ENCODE assay signal across 29 cellular contexts in the genomic region with DNA sequence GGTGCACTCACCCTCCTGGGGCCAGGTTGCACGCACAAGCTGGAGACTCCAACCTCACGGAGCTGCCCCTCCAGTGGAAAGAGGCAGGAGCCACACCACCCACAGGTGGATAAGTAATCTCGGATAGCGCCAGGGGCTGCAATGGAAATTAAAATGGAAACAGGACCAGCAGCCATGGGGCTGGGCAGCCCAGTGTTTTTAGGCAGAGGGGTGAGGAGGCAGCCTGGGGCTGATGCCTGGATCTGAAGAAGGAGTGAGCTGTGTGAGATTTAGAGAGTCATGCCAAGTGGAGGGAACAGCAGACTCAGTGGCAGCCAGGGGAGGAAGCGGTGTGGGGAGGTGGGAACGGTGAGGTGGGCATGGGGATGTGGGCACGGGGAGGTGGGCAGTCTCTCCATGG.
"Had no signal": no experiment of that assay in that cellular context is flagged by ENCODE, and none has a peak within 500 bp of the region (broad histone marks: within the 10 kb centered on the region; RNA-seq: fewer than 3 reads in every experiment).

No MANE protein-coding gene starts in this region.

- H3K4me3 ChIP-seq: ovary, psoas muscle, right lobe of liver, sigmoid colon, suprapubic skin, testis, tibial artery, transverse colon, upper lobe of left lung had no signal

- H3K9me3 Mint-ChIP-seq: natural killer cell treated with Interleukin-12 subunit alpha and Interleukin-12 subunit beta and Interleukin-15 and Interleukin-18, amount 100 ng/mL, for 72 hours; stimulated activated memory B cell treated with anti-CD40 and anti-IgM and Interleukin-4, amounts not matched to agents 10 μg/mL and 1 μg/mL and 100 μg/mL, for 72 hours; stimulated activated naive CD8-positive, alpha-beta T cell treated with anti-CD3 and anti-CD28 coated beads, Interleukin-15, amount 100 ng/mL, for 72 hours had no signal

- H3K4me1 Mint-ChIP-seq: naive B cell; naive thymus-derived CD8-positive, alpha-beta T cell; nephron progenitor cell; neural crest cell; stimulated activated memory B cell treated with anti-CD40 and anti-IgM and Interleukin-4, amounts not matched to agents 10 μg/mL and 1 μg/mL and 100 μg/mL, for 72 hours; stimulated activated naive CD8-positive, alpha-beta T cell treated with anti-CD3 and anti-CD28 coated beads, Interleukin-15, amount 100 ng/mL, for 72 hours had no signal

- H3K9me3 ChIP-seq: ovary, psoas muscle, right lobe of liver, sigmoid colon, suprapubic skin, testis, tibial artery, transverse colon, upper lobe of left lung had no signal

- H3K27ac Mint-ChIP-seq: naive thymus-derived CD8-positive, alpha-beta T cell; natural killer cell treated with Interleukin-12 subunit alpha and Interleukin-12 subunit beta and Interleukin-15 and Interleukin-18, amount 100 ng/mL, for 72 hours; nephron progenitor cell; progenitor cell of endocrine pancreas; stimulated activated memory B cell treated with anti-CD40 and anti-IgM and Interleukin-4, amounts not matched to agents 10 μg/mL and 1 μg/mL and 100 μg/mL, for 72 hours; stimulated activated naive CD8-positive, alpha-beta T cell treated with anti-CD3 and anti-CD28 coated beads, Interleukin-15, amount 100 ng/mL, for 72 hours had no signal

- H2AFZ ChIP-seq: parathyroid adenoma had no signal

- DNase-seq: naive B cell; naive thymus-derived CD8-positive, alpha-beta T cell; nephron progenitor cell; occipital lobe; posterior cingulate gyrus; psoas muscle; right cardiac atrium; sigmoid colon; small intestine; stimulated activated CD4-positive, alpha-beta T cell treated with anti-CD3 and anti-CD28 coated beads, Interleukin-15, amount 100 ng/mL, for 24 hours; stimulated activated CD4-positive, alpha-beta T cell treated with anti-CD3 and anti-CD28 coated beads, Interleukin-2, amount 100 ng/mL, for 24 hours; stimulated activated CD4-positive, alpha-beta T cell treated with anti-CD3 and anti-CD28 coated beads, Interleukin-2, amount 100 ng/mL, for 48 hours; stimulated activated CD4-positive, alpha-beta T cell treated with anti-CD3 and anti-CD28 coated beads, Interleukin-4, amount 100 ng/mL, for 24 hours; stimulated activated naive CD4-positive, alpha-beta T cell; stimulated activated naive CD8-positive, alpha-beta T cell treated with anti-CD3 and anti-CD28 coated beads, Interleukin-15, amount 100 ng/mL, for 72 hours; stimulated activated naive CD8-positive, alpha-beta T cell treated with anti-CD3 and anti-CD28 coated beads, Interleukin-15, Interleukin-2, amounts not matched to agents 100 U/mL and 50 U/mL, for 24 hours; substantia nigra; testis; tibial artery; transverse colon; upper lobe of left lung had no signal

- H3K36me3 ChIP-seq: ovary, right lobe of liver, sigmoid colon, suprapubic skin, tibial artery, transverse colon, upper lobe of left lung had no signal

- H3K36me3 Mint-ChIP-seq: naive B cell; naive thymus-derived CD8-positive, alpha-beta T cell; natural killer cell treated with Interleukin-12 subunit alpha and Interleukin-12 subunit beta and Interleukin-15 and Interleukin-18, amount 100 ng/mL, for 72 hours; stimulated activated memory B cell treated with anti-CD40 and anti-IgM and Interleukin-4, amounts not matched to agents 10 μg/mL and 1 μg/mL and 100 μg/mL, for 72 hours had no signal

- H3K27ac ChIP-seq: ovary, parathyroid adenoma, psoas muscle, right lobe of liver, sigmoid colon, suprapubic skin, testis, tibial artery, transverse colon, upper lobe of left lung had no signal

- H3K4me3 Mint-ChIP-seq: naive B cell; naive thymus-derived CD8-positive, alpha-beta T cell; natural killer cell treated with Interleukin-12 subunit alpha and Interleukin-12 subunit beta and Interleukin-15 and Interleukin-18, amount 100 ng/mL, for 72 hours; nephron progenitor cell; neural crest cell; stimulated activated memory B cell treated with anti-CD40 and anti-IgM and Interleukin-4, amounts not matched to agents 10 μg/mL and 1 μg/mL and 100 μg/mL, for 72 hours; stimulated activated naive CD8-positive, alpha-beta T cell treated with anti-CD3 and anti-CD28 coated beads, Interleukin-15, amount 100 ng/mL, for 72 hours had no signal

- H3K4me1 ChIP-seq: parathyroid adenoma, psoas muscle, right lobe of liver, sigmoid colon, suprapubic skin, testis, transverse colon, upper lobe of left lung had no signal

- H3K79me2 ChIP-seq: parathyroid adenoma had no signal

- H3K27me3 Mint-ChIP-seq: naive B cell; stimulated activated memory B cell treated with anti-CD40 and anti-IgM and Interleukin-4, amounts not matched to agents 10 μg/mL and 1 μg/mL and 100 μg/mL, for 72 hours had no signal

- H3K9ac ChIP-seq: parathyroid adenoma had no signal

- H3K27me3 ChIP-seq: ovary, right lobe of liver, testis, tibial artery, transverse colon, upper lobe of left lung had no signal
